Comparison of ENCODE assay signal across 15 cellular contexts in the genomic region with DNA sequence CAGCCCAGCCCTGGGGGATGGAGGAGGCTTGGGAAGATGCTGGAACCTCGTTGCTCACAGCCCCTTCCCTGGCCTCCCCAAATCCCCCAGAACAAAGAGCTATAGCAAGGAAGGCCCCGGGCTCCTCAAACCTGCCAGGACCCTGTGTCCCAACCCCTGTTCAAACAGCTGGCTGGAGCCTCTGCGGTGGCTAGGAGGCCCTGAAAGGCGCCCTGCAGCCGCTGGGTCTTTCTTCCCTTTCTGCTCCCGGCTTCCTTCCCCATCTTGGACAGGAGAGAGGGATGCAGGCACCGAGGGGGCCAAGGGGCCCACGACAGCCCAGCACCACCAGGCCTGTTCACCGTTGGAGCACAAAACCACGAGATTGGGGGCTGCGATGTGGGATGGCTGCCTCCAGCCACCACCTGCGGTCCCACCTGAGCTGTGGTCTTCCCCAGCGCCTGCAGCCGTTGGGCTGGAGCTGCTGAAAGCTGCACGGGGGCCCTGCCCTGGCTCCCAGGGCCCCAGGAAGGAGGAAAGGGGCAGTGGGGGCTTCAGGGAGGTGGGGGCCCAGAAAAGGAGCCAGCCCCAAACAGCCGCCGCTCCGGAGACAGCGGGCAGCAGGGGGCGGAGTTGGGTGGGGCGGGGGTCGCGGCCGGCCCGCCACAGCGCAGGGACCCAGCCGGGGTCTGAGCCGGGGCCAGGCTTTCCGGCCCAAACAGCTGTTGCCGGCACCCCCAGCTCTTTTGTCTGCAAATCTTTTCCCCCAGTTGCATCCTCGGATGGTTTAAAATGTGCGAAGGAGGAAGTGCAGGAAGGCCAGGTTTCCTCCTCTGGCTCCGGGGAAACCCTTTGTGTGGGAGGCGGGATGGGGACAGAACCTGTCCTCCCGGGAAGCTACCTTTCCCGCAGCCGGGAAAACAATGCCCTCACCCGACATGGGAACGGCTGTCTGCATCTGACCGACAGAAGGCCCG. TPM values are rescaled to one million over a fixed set of nuclear protein-coding genes. Genes with fewer than 3 reads are reported as not detected.
DNase-seq lines count a peak whose midpoint lies in the region; ATAC-seq, FAIRE-seq and TF ChIP-seq lines count a peak whose summit lies in the region.
"Had no signal": no experiment of that assay in that cellular context is flagged by ENCODE, and none has a peak within 500 bp of the region (broad histone marks: within the 10 kb centered on the region; RNA-seq: fewer than 3 reads in every experiment).

No MANE protein-coding gene starts in this region.

- peaks cover 11% of the 10 kb centered on the region; the same call in 1 of the 2 replicates for H3K9me3 ChIP-seq in NT2/D1 (ENCODE audit: insufficient read depth, low read length)
- H3K9me3 ChIP-seq: Caco-2, ovary, tibial artery had no signal

- no peak for TF ChIP-seq CTCF in lower leg skin (IDR thresholded peaks at IDR 0.05)

- 62 to 75% methylated on average over 25 to 41 of the region's 41 CpGs for WGBS in lower leg skin, 2 donors

- peaks cover 53% of the 10 kb centered on the region for H3K36me3 ChIP-seq in NT2/D1 (ENCODE audit: insufficient read depth, insufficient read length, low read length)
- H3K36me3 ChIP-seq: ovary had no signal

- peak overlapping the region; percentile 50 for H3K9ac ChIP-seq in NT2/D1 (ENCODE audit: insufficient read length, low read depth)

- TF ChIP-seq POLR2A in GM12891 (IDR thresholded peaks at IDR 0.05; ENCODE audit: low read depth, low read length) = no peak
- TF ChIP-seq POLR2A in lower leg skin (IDR thresholded peaks at IDR 0.05) = no peak

- DNase-seq in GM12891 (ENCODE audit: insufficient read length, low spot score) (no peak), NT2/D1 (ENCODE audit: low read depth, low spot score) (no peak), glomerular endothelial cell (ENCODE audit: extremely low read depth, low read depth, low spot score) (peak; percentile 58), retina (peak; percentile 66), lower leg skin (ENCODE audit: low spot score in 2 of 2) (no peak), 8988T (no peak)
- DNase-seq: activated B cell treated with CpG ODN at 0.5 μM for 24 hours; activated T-cell treated with anti-CD3 and anti-CD28 coated beads, Interleukin-2, amount 50 U/mL, for 1 hour; Caco-2; NCI-H2107; ovary; tibial artery had no signal

- intact Hi-C loops in lower leg skin (cut with DNase I; ENCODE audit: low total_unique reads) = no loop called here

- H3K4me3 ChIP-seq in NT2/D1 (ENCODE audit: insufficient read length, low read depth) = no peak overlapping the region
- H3K4me3 ChIP-seq in lower leg skin (ENCODE audit: low read depth, poor library complexity, severe bottlenecking) = no peak overlapping the region
- H3K4me3 ChIP-seq: ovary, tibial artery had no signal

- peaks cover 36% of the 10 kb centered on the region for H3K4me1 ChIP-seq in NT2/D1 (ENCODE audit: insufficient read depth, insufficient read length)

- FAIRE-seq in GM12891 (lab: Jason Lieb, UNC) = no peak
- FAIRE-seq: islet of Langerhans had no signal

- no peaks in the 10 kb centered on the region for H3K27me3 ChIP-seq in NT2/D1 (ENCODE audit: insufficient read depth, insufficient read length)
- H3K27me3 ChIP-seq: ovary, tibial artery had no signal

- no peak for ATAC-seq in HG03342 (IDR thresholded peaks at IDR 0.05; ENCODE audit: unreplicated experiment)
- ATAC-seq: esophagus mucosa had no signal

TF ChIP-seq in GM12891, 5 proteins besides CTCF, POLR2A, EP300 and RAD21:
- TF ChIP-seq SPI1 (IDR thresholded peaks at IDR 0.05; ENCODE audit: low read depth, low read length) (peak; percentile 52), POU2F2 (IDR thresholded peaks at IDR 0.05; ENCODE audit: low read depth, low read length) (no peak)

RNA-seq across cellular contexts. Expression of gene NOTCH1, which starts 16.1 kb away (rescaled TPM):
- polyA plus RNA-seq in GM12891 (2012; ENCODE audit: low read depth, missing spikeins) = 7.0 TPM
- total RNA-seq in glomerular endothelial cell = 114 and 284 TPM in 2 replicates
- 10 to 100 TPM; 79.7 to 95.3 (median 82.8) TPM for total RNA-seq in lower leg skin

RNA-seq across cellular contexts. Expression of gene SEC16A, which starts 47.0 kb away (rescaled TPM):
- polyA plus RNA-seq in GM12891 (2012; ENCODE audit: low read depth, missing spikeins) = 31.0 TPM
- total RNA-seq in glomerular endothelial cell (71.7 and 117 TPM in 2 replicates), lower leg skin (10 to 100 TPM; 58.4 to 77.8 (median 58.5) TPM)

Comparison
In these comparisons a context has a peak if more than half of its experiments do, and no peak if none do; other contexts are left out.
1. DNase-seq: peak in glomerular endothelial cell (single experiment) and retina (single experiment); none in GM12891 (single experiment), NT2/D1 (single experiment), lower leg skin (0 of 2) and 8988T (single experiment).